1 cellular context compared by ENCODE assay signal in the genomic region with DNA sequence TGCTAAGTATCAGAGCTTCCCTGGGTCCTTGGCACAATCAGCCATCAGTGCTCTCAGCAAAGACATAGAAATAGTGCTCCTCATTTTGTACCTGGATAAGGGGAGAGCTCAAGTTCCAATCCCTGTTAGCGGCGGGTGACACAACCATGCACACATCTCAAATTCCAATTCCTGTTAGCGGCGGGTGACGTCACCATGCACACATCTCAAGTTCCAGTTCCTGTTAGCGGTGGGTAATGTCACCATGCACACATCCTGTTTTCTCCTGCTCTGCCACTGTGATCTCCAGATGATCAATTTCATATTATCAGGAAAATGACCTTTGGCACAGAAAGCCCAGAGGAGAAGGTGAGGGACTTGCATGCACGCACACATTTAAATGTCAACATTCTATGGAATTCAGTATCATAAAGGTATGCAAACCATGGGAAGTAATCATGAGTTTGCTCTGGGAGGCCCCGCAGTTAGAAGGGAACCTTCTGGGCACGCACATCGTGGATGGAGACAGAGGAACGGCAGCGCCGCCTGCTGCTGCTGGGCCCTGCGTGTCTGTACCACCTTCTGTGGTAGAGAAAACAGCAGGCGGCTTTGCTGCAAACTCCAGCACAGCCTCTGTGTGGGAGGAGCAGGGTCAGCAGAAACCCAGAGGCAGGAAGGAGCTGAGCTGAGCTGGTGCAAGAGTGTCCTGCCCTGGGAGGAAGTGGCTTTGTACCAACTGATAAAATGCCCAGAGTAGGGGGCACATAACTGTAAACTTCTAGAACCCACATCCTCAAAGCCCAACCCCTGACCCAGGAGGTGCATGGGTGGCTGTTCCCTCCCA.
A peak's percentile ranks its signal among the peaks of the same experiment; 100 is the strongest.
TF ChIP-seq lines count a peak whose summit lies in the region.

No MANE protein-coding gene starts in this region.

TF ChIP-seq in HepG2, 621 proteins besides CTCF, POLR2A, EP300 and RAD21 (continued from another document and continues in another):
- TF ChIP-seq, protein P1, sequence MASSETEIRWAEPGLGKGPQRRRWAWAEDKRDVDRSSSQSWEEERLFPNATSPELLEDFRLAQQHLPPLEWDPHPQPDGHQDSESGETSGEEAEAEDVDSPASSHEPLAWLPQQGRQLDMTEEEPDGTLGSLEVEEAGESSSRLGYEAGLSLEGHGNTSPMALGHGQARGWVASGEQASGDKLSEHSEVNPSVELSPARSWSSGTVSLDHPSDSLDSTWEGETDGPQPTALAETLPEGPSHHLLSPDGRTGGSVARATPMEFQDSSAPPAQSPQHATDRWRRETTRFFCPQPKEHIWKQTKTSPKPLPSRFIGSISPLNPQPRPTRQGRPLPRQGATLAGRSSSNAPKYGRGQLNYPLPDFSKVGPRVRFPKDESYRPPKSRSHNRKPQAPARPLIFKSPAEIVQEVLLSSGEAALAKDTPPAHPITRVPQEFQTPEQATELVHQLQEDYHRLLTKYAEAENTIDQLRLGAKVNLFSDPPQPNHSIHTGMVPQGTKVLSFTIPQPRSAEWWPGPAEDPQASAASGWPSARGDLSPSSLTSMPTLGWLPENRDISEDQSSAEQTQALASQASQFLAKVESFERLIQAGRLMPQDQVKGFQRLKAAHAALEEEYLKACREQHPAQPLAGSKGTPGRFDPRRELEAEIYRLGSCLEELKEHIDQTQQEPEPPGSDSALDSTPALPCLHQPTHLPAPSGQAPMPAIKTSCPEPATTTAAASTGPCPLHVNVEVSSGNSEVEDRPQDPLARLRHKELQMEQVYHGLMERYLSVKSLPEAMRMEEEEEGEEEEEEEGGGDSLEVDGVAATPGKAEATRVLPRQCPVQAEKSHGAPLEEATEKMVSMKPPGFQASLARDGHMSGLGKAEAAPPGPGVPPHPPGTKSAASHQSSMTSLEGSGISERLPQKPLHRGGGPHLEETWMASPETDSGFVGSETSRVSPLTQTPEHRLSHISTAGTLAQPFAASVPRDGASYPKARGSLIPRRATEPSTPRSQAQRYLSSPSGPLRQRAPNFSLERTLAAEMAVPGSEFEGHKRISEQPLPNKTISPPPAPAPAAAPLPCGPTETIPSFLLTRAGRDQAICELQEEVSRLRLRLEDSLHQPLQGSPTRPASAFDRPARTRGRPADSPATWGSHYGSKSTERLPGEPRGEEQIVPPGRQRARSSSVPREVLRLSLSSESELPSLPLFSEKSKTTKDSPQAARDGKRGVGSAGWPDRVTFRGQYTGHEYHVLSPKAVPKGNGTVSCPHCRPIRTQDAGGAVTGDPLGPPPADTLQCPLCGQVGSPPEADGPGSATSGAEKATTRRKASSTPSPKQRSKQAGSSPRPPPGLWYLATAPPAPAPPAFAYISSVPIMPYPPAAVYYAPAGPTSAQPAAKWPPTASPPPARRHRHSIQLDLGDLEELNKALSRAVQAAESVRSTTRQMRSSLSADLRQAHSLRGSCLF (CRISPR knock-in tag; IDR thresholded peaks at IDR 0.05; ENCODE audit: borderline replicate concordance) = no peak
- TF ChIP-seq HNF4A (CRISPR knock-in tag; IDR thresholded peaks at IDR 0.05) (peak; percentile 35; the same call in 1 of the 2 replicates), TOPORS (CRISPR knock-in tag; IDR thresholded peaks at IDR 0.05) (peak; percentile 25; the same call in 1 of the 2 replicates), FOXC1 (CRISPR knock-in tag; IDR thresholded peaks at IDR 0.05; ENCODE audit: borderline replicate concordance) (0 out of 2 replicates have a peak, but pooled peaks have one; percentile 49), SIX4 (CRISPR knock-in tag; IDR thresholded peaks at IDR 0.05) (peak; percentile 87), ZNF337 (CRISPR knock-in tag; IDR thresholded peaks at IDR 0.05; ENCODE audit: borderline replicate concordance, low read depth) (no peak), ZMYM3 (CRISPR knock-in tag; IDR thresholded peaks at IDR 0.05) (peak; percentile 68; the same call in 1 of the 2 replicates), RELA (CRISPR knock-in tag; IDR thresholded peaks at IDR 0.05) (no peak), AHR (CRISPR knock-in tag; IDR thresholded peaks at IDR 0.05) (no peak), ZNF44 (CRISPR knock-in tag; IDR thresholded peaks at IDR 0.05) (no peak), KDM4B (CRISPR knock-in tag; IDR thresholded peaks at IDR 0.05) (no peak), ZNF670 (CRISPR knock-in tag; IDR thresholded peaks at IDR 0.05; ENCODE audit: borderline replicate concordance) (peak; percentile 86), ELF1 (CRISPR knock-in tag; IDR thresholded peaks at IDR 0.05) (peak; percentile 35), KMT2A (CRISPR knock-in tag; IDR thresholded peaks at IDR 0.05) (no peak), ZSCAN31 (CRISPR knock-in tag; IDR thresholded peaks at IDR 0.05; ENCODE audit: low read depth) (0 out of 2 replicates have a peak, but pooled peaks have one; percentile 25), NPAS2 (CRISPR knock-in tag; IDR thresholded peaks at IDR 0.05; ENCODE audit: borderline replicate concordance) (no peak), ZNF350 (CRISPR knock-in tag; IDR thresholded peaks at IDR 0.05; ENCODE audit: borderline replicate concordance, low read depth) (no peak; the same call in 1 of the 2 replicates), AGO1 (IDR thresholded peaks at IDR 0.05; ENCODE audit: low read depth, low read length, poor library complexity, severe bottlenecking) (no peak), NFYC (CRISPR knock-in tag; IDR thresholded peaks at IDR 0.05) (no peak), RNF2 (conservative IDR thresholded peaks at IDR 0.05; ENCODE audit: low read depth) (no peak), SP2 (CRISPR knock-in tag; IDR thresholded peaks at IDR 0.05) (no peak), ZFYVE20 (CRISPR knock-in tag; IDR thresholded peaks at IDR 0.05; ENCODE audit: borderline replicate concordance, low read depth) (no peak), ATF7-NPFF (CRISPR knock-in tag; IDR thresholded peaks at IDR 0.05; ENCODE audit: low read depth) (no peak), ZFP36 (IDR thresholded peaks at IDR 0.05; ENCODE audit: borderline replicate concordance, low read depth, low read length, partially characterized antibody) (no peak)
- TF ChIP-seq, protein P2, sequence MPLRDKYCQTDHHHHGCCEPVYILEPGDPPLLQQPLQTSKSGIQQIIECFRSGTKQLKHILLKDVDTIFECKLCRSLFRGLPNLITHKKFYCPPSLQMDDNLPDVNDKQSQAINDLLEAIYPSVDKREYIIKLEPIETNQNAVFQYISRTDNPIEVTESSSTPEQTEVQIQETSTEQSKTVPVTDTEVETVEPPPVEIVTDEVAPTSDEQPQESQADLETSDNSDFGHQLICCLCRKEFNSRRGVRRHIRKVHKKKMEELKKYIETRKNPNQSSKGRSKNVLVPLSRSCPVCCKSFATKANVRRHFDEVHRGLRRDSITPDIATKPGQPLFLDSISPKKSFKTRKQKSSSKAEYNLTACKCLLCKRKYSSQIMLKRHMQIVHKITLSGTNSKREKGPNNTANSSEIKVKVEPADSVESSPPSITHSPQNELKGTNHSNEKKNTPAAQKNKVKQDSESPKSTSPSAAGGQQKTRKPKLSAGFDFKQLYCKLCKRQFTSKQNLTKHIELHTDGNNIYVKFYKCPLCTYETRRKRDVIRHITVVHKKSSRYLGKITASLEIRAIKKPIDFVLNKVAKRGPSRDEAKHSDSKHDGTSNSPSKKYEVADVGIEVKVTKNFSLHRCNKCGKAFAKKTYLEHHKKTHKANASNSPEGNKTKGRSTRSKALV (CRISPR knock-in tag; IDR thresholded peaks at IDR 0.05) = peak; percentile 72
- TF ChIP-seq, protein P3, sequence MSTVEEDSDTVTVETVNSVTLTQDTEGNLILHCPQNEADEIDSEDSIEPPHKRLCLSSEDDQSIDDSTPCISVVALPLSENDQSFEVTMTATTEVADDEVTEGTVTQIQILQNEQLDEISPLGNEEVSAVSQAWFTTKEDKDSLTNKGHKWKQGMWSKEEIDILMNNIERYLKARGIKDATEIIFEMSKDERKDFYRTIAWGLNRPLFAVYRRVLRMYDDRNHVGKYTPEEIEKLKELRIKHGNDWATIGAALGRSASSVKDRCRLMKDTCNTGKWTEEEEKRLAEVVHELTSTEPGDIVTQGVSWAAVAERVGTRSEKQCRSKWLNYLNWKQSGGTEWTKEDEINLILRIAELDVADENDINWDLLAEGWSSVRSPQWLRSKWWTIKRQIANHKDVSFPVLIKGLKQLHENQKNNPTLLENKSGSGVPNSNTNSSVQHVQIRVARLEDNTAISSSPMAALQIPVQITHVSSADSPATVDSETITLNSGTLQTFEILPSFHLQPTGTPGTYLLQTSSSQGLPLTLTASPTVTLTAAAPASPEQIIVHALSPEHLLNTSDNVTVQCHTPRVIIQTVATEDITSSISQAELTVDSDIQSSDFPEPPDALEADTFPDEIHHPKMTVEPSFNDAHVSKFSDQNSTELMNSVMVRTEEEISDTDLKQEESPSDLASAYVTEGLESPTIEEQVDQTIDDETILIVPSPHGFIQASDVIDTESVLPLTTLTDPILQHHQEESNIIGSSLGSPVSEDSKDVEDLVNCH (CRISPR knock-in tag; IDR thresholded peaks at IDR 0.05) = no peak
- TF ChIP-seq, protein P4, sequence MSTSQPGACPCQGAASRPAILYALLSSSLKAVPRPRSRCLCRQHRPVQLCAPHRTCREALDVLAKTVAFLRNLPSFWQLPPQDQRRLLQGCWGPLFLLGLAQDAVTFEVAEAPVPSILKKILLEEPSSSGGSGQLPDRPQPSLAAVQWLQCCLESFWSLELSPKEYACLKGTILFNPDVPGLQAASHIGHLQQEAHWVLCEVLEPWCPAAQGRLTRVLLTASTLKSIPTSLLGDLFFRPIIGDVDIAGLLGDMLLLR (CRISPR knock-in tag; IDR thresholded peaks at IDR 0.05) = no peak
- TF ChIP-seq, protein P5, sequence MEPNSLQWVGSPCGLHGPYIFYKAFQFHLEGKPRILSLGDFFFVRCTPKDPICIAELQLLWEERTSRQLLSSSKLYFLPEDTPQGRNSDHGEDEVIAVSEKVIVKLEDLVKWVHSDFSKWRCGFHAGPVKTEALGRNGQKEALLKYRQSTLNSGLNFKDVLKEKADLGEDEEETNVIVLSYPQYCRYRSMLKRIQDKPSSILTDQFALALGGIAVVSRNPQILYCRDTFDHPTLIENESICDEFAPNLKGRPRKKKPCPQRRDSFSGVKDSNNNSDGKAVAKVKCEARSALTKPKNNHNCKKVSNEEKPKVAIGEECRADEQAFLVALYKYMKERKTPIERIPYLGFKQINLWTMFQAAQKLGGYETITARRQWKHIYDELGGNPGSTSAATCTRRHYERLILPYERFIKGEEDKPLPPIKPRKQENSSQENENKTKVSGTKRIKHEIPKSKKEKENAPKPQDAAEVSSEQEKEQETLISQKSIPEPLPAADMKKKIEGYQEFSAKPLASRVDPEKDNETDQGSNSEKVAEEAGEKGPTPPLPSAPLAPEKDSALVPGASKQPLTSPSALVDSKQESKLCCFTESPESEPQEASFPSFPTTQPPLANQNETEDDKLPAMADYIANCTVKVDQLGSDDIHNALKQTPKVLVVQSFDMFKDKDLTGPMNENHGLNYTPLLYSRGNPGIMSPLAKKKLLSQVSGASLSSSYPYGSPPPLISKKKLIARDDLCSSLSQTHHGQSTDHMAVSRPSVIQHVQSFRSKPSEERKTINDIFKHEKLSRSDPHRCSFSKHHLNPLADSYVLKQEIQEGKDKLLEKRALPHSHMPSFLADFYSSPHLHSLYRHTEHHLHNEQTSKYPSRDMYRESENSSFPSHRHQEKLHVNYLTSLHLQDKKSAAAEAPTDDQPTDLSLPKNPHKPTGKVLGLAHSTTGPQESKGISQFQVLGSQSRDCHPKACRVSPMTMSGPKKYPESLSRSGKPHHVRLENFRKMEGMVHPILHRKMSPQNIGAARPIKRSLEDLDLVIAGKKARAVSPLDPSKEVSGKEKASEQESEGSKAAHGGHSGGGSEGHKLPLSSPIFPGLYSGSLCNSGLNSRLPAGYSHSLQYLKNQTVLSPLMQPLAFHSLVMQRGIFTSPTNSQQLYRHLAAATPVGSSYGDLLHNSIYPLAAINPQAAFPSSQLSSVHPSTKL (CRISPR knock-in tag; IDR thresholded peaks at IDR 0.05) = peak; percentile 81
- TF ChIP-seq, protein P6, sequence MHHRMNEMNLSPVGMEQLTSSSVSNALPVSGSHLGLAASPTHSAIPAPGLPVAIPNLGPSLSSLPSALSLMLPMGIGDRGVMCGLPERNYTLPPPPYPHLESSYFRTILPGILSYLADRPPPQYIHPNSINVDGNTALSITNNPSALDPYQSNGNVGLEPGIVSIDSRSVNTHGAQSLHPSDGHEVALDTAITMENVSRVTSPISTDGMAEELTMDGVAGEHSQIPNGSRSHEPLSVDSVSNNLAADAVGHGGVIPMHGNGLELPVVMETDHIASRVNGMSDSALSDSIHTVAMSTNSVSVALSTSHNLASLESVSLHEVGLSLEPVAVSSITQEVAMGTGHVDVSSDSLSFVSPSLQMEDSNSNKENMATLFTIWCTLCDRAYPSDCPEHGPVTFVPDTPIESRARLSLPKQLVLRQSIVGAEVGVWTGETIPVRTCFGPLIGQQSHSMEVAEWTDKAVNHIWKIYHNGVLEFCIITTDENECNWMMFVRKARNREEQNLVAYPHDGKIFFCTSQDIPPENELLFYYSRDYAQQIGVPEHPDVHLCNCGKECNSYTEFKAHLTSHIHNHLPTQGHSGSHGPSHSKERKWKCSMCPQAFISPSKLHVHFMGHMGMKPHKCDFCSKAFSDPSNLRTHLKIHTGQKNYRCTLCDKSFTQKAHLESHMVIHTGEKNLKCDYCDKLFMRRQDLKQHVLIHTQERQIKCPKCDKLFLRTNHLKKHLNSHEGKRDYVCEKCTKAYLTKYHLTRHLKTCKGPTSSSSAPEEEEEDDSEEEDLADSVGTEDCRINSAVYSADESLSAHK (CRISPR knock-in tag; IDR thresholded peaks at IDR 0.05; ENCODE audit: borderline replicate concordance) = no peak
- TF ChIP-seq, protein P7, sequence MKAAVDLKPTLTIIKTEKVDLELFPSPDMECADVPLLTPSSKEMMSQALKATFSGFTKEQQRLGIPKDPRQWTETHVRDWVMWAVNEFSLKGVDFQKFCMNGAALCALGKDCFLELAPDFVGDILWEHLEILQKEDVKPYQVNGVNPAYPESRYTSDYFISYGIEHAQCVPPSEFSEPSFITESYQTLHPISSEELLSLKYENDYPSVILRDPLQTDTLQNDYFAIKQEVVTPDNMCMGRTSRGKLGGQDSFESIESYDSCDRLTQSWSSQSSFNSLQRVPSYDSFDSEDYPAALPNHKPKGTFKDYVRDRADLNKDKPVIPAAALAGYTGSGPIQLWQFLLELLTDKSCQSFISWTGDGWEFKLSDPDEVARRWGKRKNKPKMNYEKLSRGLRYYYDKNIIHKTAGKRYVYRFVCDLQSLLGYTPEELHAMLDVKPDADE (CRISPR knock-in tag; IDR thresholded peaks at IDR 0.05) = no peak
- TF ChIP-seq, protein P8, sequence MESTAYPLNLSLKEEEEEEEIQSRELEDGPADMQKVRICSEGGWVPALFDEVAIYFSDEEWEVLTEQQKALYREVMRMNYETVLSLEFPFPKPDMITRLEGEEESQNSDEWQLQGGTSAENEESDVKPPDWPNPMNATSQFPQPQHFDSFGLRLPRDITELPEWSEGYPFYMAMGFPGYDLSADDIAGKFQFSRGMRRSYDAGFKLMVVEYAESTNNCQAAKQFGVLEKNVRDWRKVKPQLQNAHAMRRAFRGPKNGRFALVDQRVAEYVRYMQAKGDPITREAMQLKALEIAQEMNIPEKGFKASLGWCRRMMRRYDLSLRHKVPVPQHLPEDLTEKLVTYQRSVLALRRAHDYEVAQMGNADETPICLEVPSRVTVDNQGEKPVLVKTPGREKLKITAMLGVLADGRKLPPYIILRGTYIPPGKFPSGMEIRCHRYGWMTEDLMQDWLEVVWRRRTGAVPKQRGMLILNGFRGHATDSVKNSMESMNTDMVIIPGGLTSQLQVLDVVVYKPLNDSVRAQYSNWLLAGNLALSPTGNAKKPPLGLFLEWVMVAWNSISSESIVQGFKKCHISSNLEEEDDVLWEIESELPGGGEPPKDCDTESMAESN (CRISPR knock-in tag; conservative IDR thresholded peaks at IDR 0.05) = no peak
- TF ChIP-seq, protein P9, sequence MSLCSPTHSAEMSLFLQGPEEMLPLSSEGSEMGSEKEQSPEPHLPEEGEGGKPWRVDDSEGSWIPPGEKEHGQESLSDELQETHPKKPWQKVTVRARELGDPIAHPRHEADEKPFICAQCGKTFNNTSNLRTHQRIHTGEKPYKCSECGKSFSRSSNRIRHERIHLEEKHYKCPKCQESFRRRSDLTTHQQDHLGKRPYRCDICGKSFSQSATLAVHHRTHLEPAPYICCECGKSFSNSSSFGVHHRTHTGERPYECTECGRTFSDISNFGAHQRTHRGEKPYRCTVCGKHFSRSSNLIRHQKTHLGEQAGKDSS (CRISPR knock-in tag; IDR thresholded peaks at IDR 0.05; ENCODE audit: borderline replicate concordance, low read depth) = peak; percentile 81; the same call in 1 of the 2 replicates
